ENCODE assay signal across 18 cellular contexts in the genomic region with DNA sequence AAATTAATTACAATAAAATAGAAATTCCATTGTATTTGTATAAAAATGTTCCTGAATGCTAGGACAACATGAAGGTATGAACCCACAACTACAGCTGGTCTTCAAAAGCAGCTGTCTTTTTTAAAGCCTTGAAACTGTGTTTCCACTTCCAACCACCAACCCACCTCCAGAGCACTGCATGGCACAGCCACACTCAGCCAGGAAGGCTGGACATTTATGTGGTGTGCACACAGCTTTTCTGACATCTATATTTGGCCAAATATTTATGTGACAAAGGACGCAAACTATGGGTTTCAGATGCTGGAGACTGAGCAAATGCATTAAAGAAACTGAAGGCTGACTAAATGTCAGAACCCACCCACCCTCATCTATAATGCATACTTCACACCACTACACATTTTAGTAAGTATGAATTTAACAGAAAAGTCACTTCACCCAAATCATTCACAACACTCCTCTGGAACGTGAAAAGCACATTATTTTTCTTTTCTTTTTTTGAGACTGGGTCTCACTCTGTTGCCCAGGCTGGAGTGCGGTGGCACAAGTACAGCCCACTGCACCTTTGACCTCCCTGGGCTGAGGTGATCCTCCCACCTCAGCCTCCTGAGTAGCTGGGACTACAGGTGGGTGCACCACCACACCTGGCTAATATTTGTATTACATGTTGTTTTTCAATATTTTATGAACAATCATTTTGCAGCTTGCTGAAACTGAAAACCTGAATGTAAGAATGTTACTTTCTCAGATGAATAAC. TPM values are rescaled to one million over a fixed set of nuclear protein-coding genes. Genes with fewer than 3 reads are reported as not detected.
DNase-seq lines count a peak whose midpoint lies in the region; ATAC-seq and TF ChIP-seq lines count a peak whose summit lies in the region.
"Had no signal": no experiment of that assay in that cellular context is flagged by ENCODE, and none has a peak within 500 bp of the region (broad histone marks: within the 10 kb centered on the region; RNA-seq: fewer than 3 reads in every experiment).

No MANE protein-coding gene starts in this region.

- H3K4me3 Mint-ChIP-seq in activated naive CD4-positive, alpha-beta T cell treated with anti-CD3 and anti-CD28 coated beads, Interleukin-2, amount 50 U/mL, for 24 hours: no peak overlapping the region
- H3K4me3 Mint-ChIP-seq in memory B cell: no peak overlapping the region
- no peak overlapping the region for H3K4me3 Mint-ChIP-seq in type B pancreatic cell

- no peak overlapping the region for H3K4me3 ChIP-seq in right atrium auricular region
- H3K4me3 ChIP-seq: gastrocnemius medialis had no signal

- peaks cover 2% of the 10 kb centered on the region for H3K36me3 Mint-ChIP-seq in activated naive CD4-positive, alpha-beta T cell treated with anti-CD3 and anti-CD28 coated beads, Interleukin-2, amount 50 U/mL, for 24 hours
- H3K36me3 Mint-ChIP-seq in memory B cell (peaks cover 5% of the 10 kb centered on the region), type B pancreatic cell (peaks cover 16% of the 10 kb centered on the region)

- no peaks in the 10 kb centered on the region for H3K27me3 Mint-ChIP-seq in activated naive CD4-positive, alpha-beta T cell treated with anti-CD3 and anti-CD28 coated beads, Interleukin-2, amount 50 U/mL, for 24 hours
- H3K27me3 Mint-ChIP-seq in memory B cell (no peaks in the 10 kb centered on the region), type B pancreatic cell (no peaks in the 10 kb centered on the region)

- peaks cover 0 to 55% of the 10 kb centered on the region in 2 donors for H3K4me1 ChIP-seq in right atrium auricular region

- H3K9me3 ChIP-seq in right atrium auricular region: no peaks in the 10 kb centered on the region
- H3K9me3 ChIP-seq: gastrocnemius medialis had no signal

- peak overlapping the region; percentile 51 for H3K27ac Mint-ChIP-seq in activated naive CD4-positive, alpha-beta T cell treated with anti-CD3 and anti-CD28 coated beads, Interleukin-2, amount 50 U/mL, for 24 hours
- H3K27ac Mint-ChIP-seq in memory B cell (peak overlapping the region; percentile 79), type B pancreatic cell (peak overlapping the region; percentile 49)

- no peak for DNase-seq in activated naive CD4-positive, alpha-beta T cell treated with anti-CD3 and anti-CD28 coated beads, Interleukin-2, amount 50 U/mL, for 16 hours
- DNase-seq in LHCN-M2 (ENCODE audit: low read depth) (peak; percentile 47), memory B cell (ENCODE audit: low spot score in 2 of 2) (no peak), type B pancreatic cell (ENCODE audit: extremely low spot score, unreplicated experiment) (no peak), CD1c-positive myeloid dendritic cell (ENCODE audit: extremely low spot score) (no peak), right atrium auricular region (ENCODE audit: low spot score) (no peak), KBM-7 (no peak)
- DNase-seq: activated CD4-positive, alpha-beta T cell treated with anti-CD3 and anti-CD28 coated beads, Interleukin-2, amount 50 U/mL, for 4 hours; activated effector memory CD4-positive, alpha-beta T cell treated with anti-CD3 and anti-CD28 coated beads, Interleukin-2, amount 50 U/mL, for 16 hours; erythroblast; gastrocnemius medialis; left colon; NCI-H1048; NCI-H774; stimulated activated CD4-positive, alpha-beta T cell treated with anti-CD3 and anti-CD28 coated beads, Interleukin-4, amount 100 ng/mL, for 1 hour; substantia nigra had no signal

- in situ Hi-C loops in KBM-7 (cut with MboI; ENCODE audit: low pct_unique_long_range_greater_than_20kb, low sequenced_read_pairs): no loop called here

- peaks cover 58% of the 10 kb centered on the region for H3K4me1 Mint-ChIP-seq in activated naive CD4-positive, alpha-beta T cell treated with anti-CD3 and anti-CD28 coated beads, Interleukin-2, amount 50 U/mL, for 24 hours
- peaks cover 21% of the 10 kb centered on the region for H3K4me1 Mint-ChIP-seq in memory B cell
- H3K4me1 Mint-ChIP-seq in type B pancreatic cell (ENCODE audit: unreplicated experiment): peaks cover 38% of the 10 kb centered on the region

- H3K27ac ChIP-seq in right atrium auricular region: no peak overlapping the region

- no peak for ATAC-seq in memory B cell (ENCODE audit: low read depth)
- ATAC-seq: left colon had no signal

- TF ChIP-seq CTCF in type B pancreatic cell (conservative IDR thresholded peaks at IDR 0.05): no peak
- TF ChIP-seq CTCF in right atrium auricular region (IDR thresholded peaks at IDR 0.05): no peak

- H3K9me3 Mint-ChIP-seq in activated naive CD4-positive, alpha-beta T cell treated with anti-CD3 and anti-CD28 coated beads, Interleukin-2, amount 50 U/mL, for 24 hours: no peaks in the 10 kb centered on the region
- H3K9me3 Mint-ChIP-seq in memory B cell (no peaks in the 10 kb centered on the region), type B pancreatic cell (no peaks in the 10 kb centered on the region)
- H3K9me3 Mint-ChIP-seq: brain had no signal

- H3K36me3 ChIP-seq in right atrium auricular region: peaks cover 37% of the 10 kb centered on the region

- no peaks in the 10 kb centered on the region for H3K27me3 ChIP-seq in right atrium auricular region
- H3K27me3 ChIP-seq: gastrocnemius medialis had no signal

RNA-seq across cellular contexts. Expression of a gene that starts 8.3 kb away (rescaled TPM):
- total RNA-seq in LHCN-M2 (2014; rRNA removed) (212 and 239 TPM in 2 replicates), type B pancreatic cell (ENCODE audit: low replicate concordance) (147 and 227 TPM in 2 replicates), right atrium auricular region (10 to 100 TPM; 57.6 to 64.7 TPM)
- polyA plus RNA-seq in LHCN-M2 (2012): 215 TPM

RNA-seq across cellular contexts. Expression of a gene that starts 27.9 kb away (rescaled TPM):
- 18.3 and 23.6 TPM in 2 replicates for total RNA-seq in LHCN-M2 (2014; rRNA removed)
- 17.6 TPM for polyA plus RNA-seq in LHCN-M2 (2012)
- 21.2 and 27.0 TPM in 2 replicates for total RNA-seq in type B pancreatic cell (ENCODE audit: low replicate concordance)
- 1 to 10 TPM; 5.7 to 9.4 TPM for total RNA-seq in right atrium auricular region
